2 cellular contexts compared by ENCODE assay signal in the genomic region with DNA sequence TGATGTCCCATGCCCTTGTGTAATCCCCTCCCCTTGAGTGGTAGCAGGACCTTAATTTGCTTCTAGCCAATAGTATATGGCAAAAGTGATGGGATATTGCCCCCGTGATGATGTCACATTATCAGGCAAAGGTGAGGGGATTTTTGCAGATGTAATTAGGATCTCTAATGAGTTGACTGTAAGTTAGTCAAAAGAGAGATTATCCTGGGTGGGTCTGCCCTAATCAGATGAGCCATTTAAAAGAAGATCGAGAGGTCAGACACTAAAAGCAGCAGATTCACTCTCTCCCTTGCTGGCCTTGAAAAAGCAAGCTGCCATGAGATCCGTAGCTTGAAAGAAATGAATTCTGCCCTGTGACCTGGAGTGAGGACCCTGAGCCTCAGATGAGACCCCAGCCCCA.
TF ChIP-seq lines count a peak whose summit lies in the region.

No MANE protein-coding gene starts in this region.

TF ChIP-seq in HEK293, 187 proteins besides CTCF, POLR2A, EP300 and RAD21 (continued from another document):
- TF ChIP-seq, protein P1, sequence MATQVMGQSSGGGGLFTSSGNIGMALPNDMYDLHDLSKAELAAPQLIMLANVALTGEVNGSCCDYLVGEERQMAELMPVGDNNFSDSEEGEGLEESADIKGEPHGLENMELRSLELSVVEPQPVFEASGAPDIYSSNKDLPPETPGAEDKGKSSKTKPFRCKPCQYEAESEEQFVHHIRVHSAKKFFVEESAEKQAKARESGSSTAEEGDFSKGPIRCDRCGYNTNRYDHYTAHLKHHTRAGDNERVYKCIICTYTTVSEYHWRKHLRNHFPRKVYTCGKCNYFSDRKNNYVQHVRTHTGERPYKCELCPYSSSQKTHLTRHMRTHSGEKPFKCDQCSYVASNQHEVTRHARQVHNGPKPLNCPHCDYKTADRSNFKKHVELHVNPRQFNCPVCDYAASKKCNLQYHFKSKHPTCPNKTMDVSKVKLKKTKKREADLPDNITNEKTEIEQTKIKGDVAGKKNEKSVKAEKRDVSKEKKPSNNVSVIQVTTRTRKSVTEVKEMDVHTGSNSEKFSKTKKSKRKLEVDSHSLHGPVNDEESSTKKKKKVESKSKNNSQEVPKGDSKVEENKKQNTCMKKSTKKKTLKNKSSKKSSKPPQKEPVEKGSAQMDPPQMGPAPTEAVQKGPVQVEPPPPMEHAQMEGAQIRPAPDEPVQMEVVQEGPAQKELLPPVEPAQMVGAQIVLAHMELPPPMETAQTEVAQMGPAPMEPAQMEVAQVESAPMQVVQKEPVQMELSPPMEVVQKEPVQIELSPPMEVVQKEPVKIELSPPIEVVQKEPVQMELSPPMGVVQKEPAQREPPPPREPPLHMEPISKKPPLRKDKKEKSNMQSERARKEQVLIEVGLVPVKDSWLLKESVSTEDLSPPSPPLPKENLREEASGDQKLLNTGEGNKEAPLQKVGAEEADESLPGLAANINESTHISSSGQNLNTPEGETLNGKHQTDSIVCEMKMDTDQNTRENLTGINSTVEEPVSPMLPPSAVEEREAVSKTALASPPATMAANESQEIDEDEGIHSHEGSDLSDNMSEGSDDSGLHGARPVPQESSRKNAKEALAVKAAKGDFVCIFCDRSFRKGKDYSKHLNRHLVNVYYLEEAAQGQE (tag by site-specific recombination; IDR thresholded peaks at IDR 0.05), result no peak
- peak; percentile 97 for TF ChIP-seq ZNF10 (tag by site-specific recombination; IDR thresholded peaks at IDR 0.05)
- TF ChIP-seq ZNF747 (tag by site-specific recombination; IDR thresholded peaks at IDR 0.05), result no peak
- no peak for TF ChIP-seq IKZF3 (tag by site-specific recombination; IDR thresholded peaks at IDR 0.05)

TF ChIP-seq in K562, 482 proteins besides CTCF, POLR2A, EP300 and RAD21 (continued from another document):
- peak; percentile 47; the same call in 1 of the 2 replicates for TF ChIP-seq HMBOX1 (IDR thresholded peaks at IDR 0.05)
- TF ChIP-seq, protein P2, sequence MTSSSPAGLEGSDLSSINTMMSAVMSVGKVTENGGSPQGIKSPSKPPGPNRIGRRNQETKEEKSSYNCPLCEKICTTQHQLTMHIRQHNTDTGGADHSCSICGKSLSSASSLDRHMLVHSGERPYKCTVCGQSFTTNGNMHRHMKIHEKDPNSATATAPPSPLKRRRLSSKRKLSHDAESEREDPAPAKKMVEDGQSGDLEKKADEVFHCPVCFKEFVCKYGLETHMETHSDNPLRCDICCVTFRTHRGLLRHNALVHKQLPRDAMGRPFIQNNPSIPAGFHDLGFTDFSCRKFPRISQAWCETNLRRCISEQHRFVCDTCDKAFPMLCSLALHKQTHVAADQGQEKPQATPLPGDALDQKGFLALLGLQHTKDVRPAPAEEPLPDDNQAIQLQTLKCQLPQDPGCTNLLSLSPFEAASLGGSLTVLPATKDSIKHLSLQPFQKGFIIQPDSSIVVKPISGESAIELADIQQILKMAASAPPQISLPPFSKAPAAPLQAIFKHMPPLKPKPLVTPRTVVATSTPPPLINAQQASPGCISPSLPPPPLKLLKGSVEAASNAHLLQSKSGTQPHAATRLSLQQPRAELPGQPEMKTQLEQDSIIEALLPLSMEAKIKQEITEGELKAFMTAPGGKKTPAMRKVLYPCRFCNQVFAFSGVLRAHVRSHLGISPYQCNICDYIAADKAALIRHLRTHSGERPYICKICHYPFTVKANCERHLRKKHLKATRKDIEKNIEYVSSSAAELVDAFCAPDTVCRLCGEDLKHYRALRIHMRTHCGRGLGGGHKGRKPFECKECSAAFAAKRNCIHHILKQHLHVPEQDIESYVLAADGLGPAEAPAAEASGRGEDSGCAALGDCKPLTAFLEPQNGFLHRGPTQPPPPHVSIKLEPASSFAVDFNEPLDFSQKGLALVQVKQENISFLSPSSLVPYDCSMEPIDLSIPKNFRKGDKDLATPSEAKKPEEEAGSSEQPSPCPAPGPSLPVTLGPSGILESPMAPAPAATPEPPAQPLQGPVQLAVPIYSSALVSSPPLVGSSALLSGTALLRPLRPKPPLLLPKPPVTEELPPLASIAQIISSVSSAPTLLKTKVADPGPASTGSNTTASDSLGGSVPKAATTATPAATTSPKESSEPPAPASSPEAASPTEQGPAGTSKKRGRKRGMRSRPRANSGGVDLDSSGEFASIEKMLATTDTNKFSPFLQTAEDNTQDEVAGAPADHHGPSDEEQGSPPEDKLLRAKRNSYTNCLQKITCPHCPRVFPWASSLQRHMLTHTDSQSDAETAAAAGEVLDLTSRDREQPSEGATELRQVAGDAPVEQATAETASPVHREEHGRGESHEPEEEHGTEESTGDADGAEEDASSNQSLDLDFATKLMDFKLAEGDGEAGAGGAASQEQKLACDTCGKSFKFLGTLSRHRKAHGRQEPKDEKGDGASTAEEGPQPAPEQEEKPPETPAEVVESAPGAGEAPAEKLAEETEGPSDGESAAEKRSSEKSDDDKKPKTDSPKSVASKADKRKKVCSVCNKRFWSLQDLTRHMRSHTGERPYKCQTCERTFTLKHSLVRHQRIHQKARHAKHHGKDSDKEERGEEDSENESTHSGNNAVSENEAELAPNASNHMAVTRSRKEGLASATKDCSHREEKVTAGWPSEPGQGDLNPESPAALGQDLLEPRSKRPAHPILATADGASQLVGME (CRISPR knock-in tag; IDR thresholded peaks at IDR 0.05), result no peak
- no peak for TF ChIP-seq DMBX1 (CRISPR knock-in tag; IDR thresholded peaks at IDR 0.05; ENCODE audit: borderline replicate concordance)
- no peak for TF ChIP-seq CHCHD3 (CRISPR knock-in tag; IDR thresholded peaks at IDR 0.05)
- TF ChIP-seq HNRNPUL1 (IDR thresholded peaks at IDR 0.05; ENCODE audit: low read length), result no peak
- no peak for TF ChIP-seq ZNF133 (CRISPR knock-in tag; IDR thresholded peaks at IDR 0.05)
- TF ChIP-seq RBM34 (IDR thresholded peaks at IDR 0.05; ENCODE audit: borderline replicate concordance, insufficient read depth, low read length), result no peak
- peak; percentile 99 for TF ChIP-seq ZNF134 (CRISPR knock-in tag; conservative IDR thresholded peaks at IDR 0.05)
- TF ChIP-seq IRF2 (CRISPR knock-in tag; IDR thresholded peaks at IDR 0.05), result no peak
- TF ChIP-seq, protein P3, sequence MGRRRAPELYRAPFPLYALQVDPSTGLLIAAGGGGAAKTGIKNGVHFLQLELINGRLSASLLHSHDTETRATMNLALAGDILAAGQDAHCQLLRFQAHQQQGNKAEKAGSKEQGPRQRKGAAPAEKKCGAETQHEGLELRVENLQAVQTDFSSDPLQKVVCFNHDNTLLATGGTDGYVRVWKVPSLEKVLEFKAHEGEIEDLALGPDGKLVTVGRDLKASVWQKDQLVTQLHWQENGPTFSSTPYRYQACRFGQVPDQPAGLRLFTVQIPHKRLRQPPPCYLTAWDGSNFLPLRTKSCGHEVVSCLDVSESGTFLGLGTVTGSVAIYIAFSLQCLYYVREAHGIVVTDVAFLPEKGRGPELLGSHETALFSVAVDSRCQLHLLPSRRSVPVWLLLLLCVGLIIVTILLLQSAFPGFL (CRISPR knock-in tag; IDR thresholded peaks at IDR 0.05), result no peak
- TF ChIP-seq POLR2H (tag; IDR thresholded peaks at IDR 0.05; ENCODE audit: low read depth), result no peak
- TF ChIP-seq RBM39 (optimal IDR thresholded peaks at IDR 0.05; ENCODE audit: low read depth, low read length), result no peak
- no peak for TF ChIP-seq FOXA3 (CRISPR knock-in tag; conservative IDR thresholded peaks at IDR 0.05 in 1 of 2, IDR thresholded peaks at IDR 0.05 in 1 of 2)
